ENCODE assay signal across 14 cellular contexts in genomic region chr20:37333130-37333847, GRCh38. TPM values are rescaled to one million over a fixed set of nuclear protein-coding genes. Genes with fewer than 3 reads are reported as not detected.
DNase-seq lines count a peak whose midpoint lies in the region; ATAC-seq and TF ChIP-seq lines count a peak whose summit lies in the region.
"Had no signal": no experiment of that assay in that cellular context is flagged by ENCODE, and none has a peak within 500 bp of the region (broad histone marks: within the 10 kb centered on the region; RNA-seq: fewer than 3 reads in every experiment).

No MANE protein-coding gene starts in this region.

- no peak overlapping the region for H3K4me2 ChIP-seq in neural progenitor cell

- TF ChIP-seq POLR2A in right lobe of liver (IDR thresholded peaks at IDR 0.05) = no peak
- no peak for TF ChIP-seq POLR2A in adrenal gland (IDR thresholded peaks at IDR 0.05)

- no peaks in the 10 kb centered on the region for H3K79me2 ChIP-seq in neural progenitor cell (ENCODE audit: low read depth)

- 78% methylated on average over 5 of the region's 9 CpGs for WGBS in right lobe of liver (ENCODE audit: insufficient coverage, low coverage, low lambda C conversion rate, missing lambda C conversion rate)
- 88 to 93% (median 93%) methylated on average over 9 of the region's 9 CpGs for WGBS in adrenal gland, 4 donors

- H3K4me3 Mint-ChIP-seq in CD14-positive monocyte = peak overlapping the region; percentile 55 to 68
- H3K4me3 Mint-ChIP-seq in neural progenitor cell = no peak overlapping the region
- no peak overlapping the region for H3K4me3 Mint-ChIP-seq in activated naive CD8-positive, alpha-beta T cell treated with anti-CD3 and anti-CD28 coated beads for 36 hours
- H3K4me3 Mint-ChIP-seq in type B pancreatic cell = no peak overlapping the region

- H3K4me1 Mint-ChIP-seq in CD14-positive monocyte = peaks cover 55% of the 10 kb centered on the region
- peaks cover 38% of the 10 kb centered on the region for H3K4me1 Mint-ChIP-seq in neural progenitor cell
- peaks cover 20% of the 10 kb centered on the region for H3K4me1 Mint-ChIP-seq in activated naive CD8-positive, alpha-beta T cell treated with anti-CD3 and anti-CD28 coated beads for 36 hours
- peaks cover 30% of the 10 kb centered on the region for H3K4me1 Mint-ChIP-seq in type B pancreatic cell (ENCODE audit: unreplicated experiment)

- ATAC-seq in RWPE2 (ENCODE audit: low read depth) (no peak), right lobe of liver (peak in 3 of 4 donors; percentile 46 to 69 (median 65))
- ATAC-seq: HCT116 had no signal

- H4K20me1 ChIP-seq in neural progenitor cell (ENCODE audit: low read depth) = no peaks in the 10 kb centered on the region

- no peak overlapping the region for H2AFZ ChIP-seq in neural progenitor cell (replicated peaks)

- peak overlapping the region; percentile 94 to 98 (median 97) for H3K27ac Mint-ChIP-seq in CD14-positive monocyte
- peak overlapping the region; percentile 54 for H3K27ac Mint-ChIP-seq in neural progenitor cell
- H3K27ac Mint-ChIP-seq in activated naive CD8-positive, alpha-beta T cell treated with anti-CD3 and anti-CD28 coated beads for 36 hours = no peak overlapping the region
- no peak overlapping the region for H3K27ac Mint-ChIP-seq in type B pancreatic cell

- no peaks in the 10 kb centered on the region for H3K9me3 ChIP-seq in RWPE2 (ENCODE audit: severe bottlenecking)
- H3K9me3 ChIP-seq in right lobe of liver = no peaks in the 10 kb centered on the region
- no peaks in the 10 kb centered on the region for H3K9me3 ChIP-seq in neural progenitor cell (ENCODE audit: low read depth)
- no peaks in the 10 kb centered on the region for H3K9me3 ChIP-seq in adrenal gland (replicated peaks in 1 of 3)

- no peaks in the 10 kb centered on the region for H3K27me3 ChIP-seq in RWPE2 (ENCODE audit: insufficient read depth, poor library complexity, severe bottlenecking)
- no peaks in the 10 kb centered on the region for H3K27me3 ChIP-seq in right lobe of liver
- no peaks in the 10 kb centered on the region for H3K27me3 ChIP-seq in neural progenitor cell
- no peaks in the 10 kb centered on the region for H3K27me3 ChIP-seq in adrenal gland

- H3K27ac ChIP-seq in RWPE2 (ENCODE audit: poor library complexity, severe bottlenecking) (peak overlapping the region; percentile 89), right lobe of liver (no peak overlapping the region), neural progenitor cell (no peak overlapping the region), adrenal gland (no peak overlapping the region)

- H3F3A ChIP-seq in neural progenitor cell (ENCODE audit: low read depth) = peaks cover 6% of the 10 kb centered on the region

- H3K4me1 ChIP-seq in RWPE2 (ENCODE audit: insufficient read depth, poor library complexity, severe bottlenecking) (peaks cover 27% of the 10 kb centered on the region), right lobe of liver (no peaks in the 10 kb centered on the region), neural progenitor cell (peaks cover 22% of the 10 kb centered on the region), adrenal gland (replicated peaks in 1 of 2) (peaks cover 11 to 22% of the 10 kb centered on the region in 2 donors)

- intact Hi-C loops in CD14-positive monocyte (cut with micrococcal nuclease) = loop anchor here in 1 of 2 donors (2.0 to 5.0 kb wide), 3 partner anchors 14 to 38 kb away; no protein-coding TSS in a partner anchor
- intact Hi-C loops in right lobe of liver (cut with DNase I) = no loop called here
- intact Hi-C loops in adrenal gland (cut with DNase I) = no loop called here

- TF ChIP-seq CTCF in CD14-positive monocyte (IDR thresholded peaks at IDR 0.05) (no peak), RWPE2 (IDR thresholded peaks at IDR 0.05; ENCODE audit: poor library complexity, severe bottlenecking) (no peak), right lobe of liver (IDR thresholded peaks at IDR 0.05) (no peak), neural progenitor cell (IDR thresholded peaks at IDR 0.05) (no peak), adrenal gland (IDR thresholded peaks at IDR 0.05) (no peak), type B pancreatic cell (conservative IDR thresholded peaks at IDR 0.05) (no peak)

- H3K9ac ChIP-seq in neural progenitor cell = no peak overlapping the region

- no peak overlapping the region for H3K4me3 ChIP-seq in RWPE2 (ENCODE audit: severe bottlenecking)
- no peak overlapping the region for H3K4me3 ChIP-seq in right lobe of liver
- H3K4me3 ChIP-seq in neural progenitor cell = no peak overlapping the region
- H3K4me3 ChIP-seq in adrenal gland = no peak overlapping the region

- H3K9me3 Mint-ChIP-seq in CD14-positive monocyte = no peaks in the 10 kb centered on the region
- H3K9me3 Mint-ChIP-seq in neural progenitor cell = no peaks in the 10 kb centered on the region
- H3K9me3 Mint-ChIP-seq in activated naive CD8-positive, alpha-beta T cell treated with anti-CD3 and anti-CD28 coated beads for 36 hours = no peaks in the 10 kb centered on the region
- no peaks in the 10 kb centered on the region for H3K9me3 Mint-ChIP-seq in type B pancreatic cell

- H3K27me3 Mint-ChIP-seq in CD14-positive monocyte (ENCODE audit: low read depth in 3 of 3) (peaks cover 2 to 6% (median 3%) of the 10 kb centered on the region in 3 donors), neural progenitor cell (ENCODE audit: insufficient read depth, low read depth) (peaks cover 2% of the 10 kb centered on the region), type B pancreatic cell (no peaks in the 10 kb centered on the region)
- H3K27me3 Mint-ChIP-seq in activated naive CD8-positive, alpha-beta T cell treated with anti-CD3 and anti-CD28 coated beads for 36 hours = no peaks in the 10 kb centered on the region

- H3K36me3 Mint-ChIP-seq in CD14-positive monocyte (no peaks in the 10 kb centered on the region), neural progenitor cell (no peaks in the 10 kb centered on the region), type B pancreatic cell (no peaks in the 10 kb centered on the region)
- H3K36me3 Mint-ChIP-seq in activated naive CD8-positive, alpha-beta T cell treated with anti-CD3 and anti-CD28 coated beads for 36 hours = no peaks in the 10 kb centered on the region

- no peaks in the 10 kb centered on the region for H3K36me3 ChIP-seq in RWPE2 (ENCODE audit: low read depth)
- no peaks in the 10 kb centered on the region for H3K36me3 ChIP-seq in right lobe of liver
- no peaks in the 10 kb centered on the region for H3K36me3 ChIP-seq in neural progenitor cell
- no peaks in the 10 kb centered on the region for H3K36me3 ChIP-seq in adrenal gland (replicated peaks in 1 of 2)

- DNase-seq in CD14-positive monocyte (ENCODE audit: low spot score) (no peak), RWPE2 (ENCODE audit: low spot score) (peak; percentile 72), right lobe of liver (no peak), neural progenitor cell (ENCODE audit: low spot score) (no peak), C1 segment of cervical spinal cord (lab: John Stamatoyannopoulos, UW) (no peak), adrenal gland (no peak), type B pancreatic cell (ENCODE audit: extremely low spot score, unreplicated experiment) (no peak)
- no peak for DNase-seq in activated naive CD8-positive, alpha-beta T cell treated with anti-CD3 and anti-CD28 coated beads for 36 hours
- DNase-seq: AML-193, NCI-H1417 treated with DMSO at 0.1 percent for 48 hours, NCI-H2029, NCI-H524, SIG-M5 had no signal

RNA-seq across cellular contexts. Expression of gene SRC, which starts 12.7 kb away (rescaled TPM):
- polyA plus RNA-seq in CD14-positive monocyte = 1 to 10 TPM; 4.9 to 6.8 TPM
- 10 to 100 TPM in 4 of 6 experiments, 1 to 10 TPM in 2; 3.1 to 17.3 (median 11.2) TPM for total RNA-seq in right lobe of liver
- 15.4 and 47.4 TPM in 2 replicates for total RNA-seq in neural progenitor cell (ENCODE audit: low replicate concordance)
- 1 to 10 TPM; 1.1 to 1.9 TPM for total RNA-seq in activated naive CD8-positive, alpha-beta T cell treated with anti-CD3 and anti-CD28 coated beads for 36 hours
- 10 to 100 TPM; 40.1 to 83.0 (median 58.5) TPM for total RNA-seq in adrenal gland
- 10 to 100 TPM; 45.6 to 68.6 (median 49.0) TPM for polyA plus RNA-seq in adrenal gland
- total RNA-seq in type B pancreatic cell (ENCODE audit: low replicate concordance) = 56.0 and 70.3 TPM in 2 replicates

RNA-seq across cellular contexts. Expression of gene MANBAL, which starts 43.8 kb away (rescaled TPM):
- polyA plus RNA-seq in CD14-positive monocyte = 10 to 100 TPM; 17.1 to 17.3 TPM
- total RNA-seq in right lobe of liver = 10 to 100 TPM; 11.4 to 16.0 (median 12.8) TPM
- total RNA-seq in neural progenitor cell (ENCODE audit: low replicate concordance) = 32.7 and 44.8 TPM in 2 replicates
- 10 to 100 TPM; 11.2 to 12.8 TPM for total RNA-seq in activated naive CD8-positive, alpha-beta T cell treated with anti-CD3 and anti-CD28 coated beads for 36 hours
- 100 to 1,000 TPM in 1 of 8 donors, 10 to 100 TPM in 7; 13.9 to 364 (median 54.8) TPM for total RNA-seq in adrenal gland
- polyA plus RNA-seq in adrenal gland = 100 to 1,000 TPM in 1 of 3 donors, 10 to 100 TPM in 2; 53.7 to 101 (median 67.3) TPM
- 35.5 and 40.4 TPM in 2 replicates for total RNA-seq in type B pancreatic cell (ENCODE audit: low replicate concordance)

Comparison
In these comparisons a context has a peak if more than half of its experiments do, and no peak if none do; other contexts are left out.
1. H3K27ac Mint-ChIP-seq: peak in CD14-positive monocyte (7 of 7) and neural progenitor cell (single experiment); none in activated naive CD8-positive, alpha-beta T cell treated with anti-CD3 and anti-CD28 coated beads for 36 hours (single experiment) and type B pancreatic cell (single experiment).
2. H3K4me3 Mint-ChIP-seq: peak in CD14-positive monocyte (2 of 2); none in neural progenitor cell (single experiment), activated naive CD8-positive, alpha-beta T cell treated with anti-CD3 and anti-CD28 coated beads for 36 hours (single experiment) and type B pancreatic cell (single experiment).